1 cellular context compared by ENCODE assay signal in genomic region chr2:113891265-113891959, GRCh38.
TF ChIP-seq lines count a peak whose summit lies in the region.

No MANE protein-coding gene starts in this region.

TF ChIP-seq in SK-N-SH treated with all-trans-retinoic acid at 6 μM for 48 hours, 23 proteins besides CTCF, POLR2A, EP300 and RAD21 (continued from another document):
- TF ChIP-seq CSRNP3 (CRISPR knock-in tag; IDR thresholded peaks at IDR 0.05): no peak
- TF ChIP-seq ZC3H10 (CRISPR knock-in tag; IDR thresholded peaks at IDR 0.05): no peak
- TF ChIP-seq TCF4 (CRISPR knock-in tag; IDR thresholded peaks at IDR 0.05; ENCODE audit: borderline replicate concordance): no peak
- TF ChIP-seq ESRRG (CRISPR knock-in tag; IDR thresholded peaks at IDR 0.05): no peak
